27 cellular contexts compared by ENCODE assay signal in the genomic region with DNA sequence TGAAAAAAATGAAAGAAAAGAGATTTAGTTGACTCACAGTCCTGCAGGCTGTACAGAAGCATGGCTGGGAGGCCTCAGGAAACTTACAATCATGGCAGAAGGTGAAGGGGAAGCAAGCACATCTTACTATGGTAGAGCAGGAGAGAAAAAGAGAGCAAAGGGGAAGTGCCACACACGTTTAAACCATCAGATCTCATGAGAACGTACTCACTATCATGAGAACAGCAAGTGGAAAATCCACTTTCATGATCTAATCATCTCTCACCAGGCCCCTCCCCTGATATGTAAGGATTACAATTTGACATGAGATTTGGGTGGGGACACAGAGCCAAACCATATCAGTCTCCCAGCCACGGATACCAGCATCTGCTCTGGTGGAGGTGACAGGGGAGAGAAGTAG.
"Had no signal": no experiment of that assay in that cellular context is flagged by ENCODE, and none has a peak within 500 bp of the region (broad histone marks: within the 10 kb centered on the region; RNA-seq: fewer than 3 reads in every experiment).

No MANE protein-coding gene starts in this region.

- DNase-seq: dermis blood vessel endothelial cell; effector memory CD4-positive, alpha-beta T cell; foreskin keratinocyte; heart right ventricle; hippocampal formation; islet precursor cell; left ventricle myocardium superior; lower lobe of right lung; naive thymus-derived CD8-positive, alpha-beta T cell; nephron progenitor cell; nucleus accumbens; stimulated activated CD4-positive, alpha-beta T cell treated with anti-CD3 and anti-CD28 coated beads, Interleukin-12 subunit alpha, Interleukin-12 subunit beta, amount 100 ng/mL, for 4 hours; stimulated activated CD4-positive, alpha-beta T cell treated with anti-CD3 and anti-CD28 coated beads, Interleukin-1b, Interleukin-23, amount 100 ng/mL, for 48 hours; stimulated activated CD4-positive, alpha-beta T cell treated with anti-CD3 and anti-CD28 coated beads, Interleukin-4, amount 100 ng/mL, for 1 hour; stimulated activated CD8-positive, alpha-beta memory T cell treated with anti-CD3 and anti-CD28 coated beads, Interleukin-4, amount 100 ng/mL, for 48 hours; stimulated activated naive CD4-positive, alpha-beta T cell; stimulated activated naive CD8-positive, alpha-beta T cell treated with anti-CD3 and anti-CD28 coated beads, Interleukin-15, amount 100 ng/mL, for 72 hours; trophoblast cell had no signal

- H3K4me1 ChIP-seq: esophagus muscularis mucosa, foreskin keratinocyte, gastroesophageal sphincter, heart right ventricle, lower lobe of right lung, prostate gland, right atrium auricular region had no signal

- H3K27ac ChIP-seq: coronary artery, esophagus muscularis mucosa, foreskin keratinocyte, gastroesophageal sphincter, heart right ventricle, lower lobe of right lung, prostate gland, right atrium auricular region, suprapubic skin had no signal

- H3K4me3 ChIP-seq: coronary artery, esophagus muscularis mucosa, gastroesophageal sphincter, heart right ventricle, lower lobe of right lung, prostate gland, right atrium auricular region, smooth muscle cell, suprapubic skin had no signal

- FAIRE-seq: endothelial cell of umbilical vein, urothelium cell line had no signal

- ATAC-seq: gastroesophageal sphincter; heart right ventricle; left ventricle myocardium superior; naive thymus-derived CD8-positive, alpha-beta T cell; stimulated activated naive CD8-positive, alpha-beta T cell treated with anti-CD3 and anti-CD28 coated beads, Interleukin-15, amount 100 ng/mL, for 72 hours had no signal

- H3K27me3 ChIP-seq: esophagus muscularis mucosa, gastroesophageal sphincter, heart right ventricle, right atrium auricular region, suprapubic skin had no signal

- H3K9me3 ChIP-seq: esophagus muscularis mucosa, gastroesophageal sphincter, lower lobe of right lung, prostate gland, suprapubic skin had no signal

- H3K36me3 ChIP-seq: esophagus muscularis mucosa, gastroesophageal sphincter, heart right ventricle, lower lobe of right lung, prostate gland, right atrium auricular region, suprapubic skin had no signal

- H3K4me3 Mint-ChIP-seq: naive thymus-derived CD8-positive, alpha-beta T cell; nephron progenitor cell; stimulated activated naive CD8-positive, alpha-beta T cell treated with anti-CD3 and anti-CD28 coated beads, Interleukin-15, amount 100 ng/mL, for 72 hours had no signal

- H3K36me3 Mint-ChIP-seq: naive thymus-derived CD8-positive, alpha-beta T cell had no signal

- H3K27ac Mint-ChIP-seq: nephron progenitor cell had no signal

- H3K4me1 Mint-ChIP-seq: stimulated activated naive CD8-positive, alpha-beta T cell treated with anti-CD3 and anti-CD28 coated beads, Interleukin-15, amount 100 ng/mL, for 72 hours had no signal
